Comparison of ENCODE assay signal across 24 cellular contexts in the genomic region with DNA sequence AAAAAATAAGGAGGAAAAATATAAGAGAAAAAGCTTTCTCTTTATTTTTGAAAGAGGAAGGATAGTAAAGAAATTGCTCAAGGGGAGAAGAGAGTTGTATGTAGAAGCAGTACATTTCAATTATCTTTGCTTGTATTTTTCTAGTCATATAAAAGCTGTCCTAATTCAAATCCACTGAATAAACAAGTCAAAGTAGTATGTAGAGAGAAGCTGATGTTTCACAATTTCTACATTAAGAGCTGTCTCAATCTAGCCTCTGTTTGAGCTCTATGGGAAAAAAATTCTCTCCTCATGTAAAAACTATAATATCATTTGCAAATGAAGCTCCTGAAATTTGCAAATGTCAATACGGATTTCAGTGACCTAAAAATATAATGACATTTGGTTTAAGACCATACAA.
"Had no signal": no experiment of that assay in that cellular context is flagged by ENCODE, and none has a peak within 500 bp of the region (broad histone marks: within the 10 kb centered on the region; RNA-seq: fewer than 3 reads in every experiment).

No MANE protein-coding gene starts in this region.

- H3K4me3 ChIP-seq: left ventricle myocardium inferior, mucosa of descending colon, neural progenitor cell, transverse colon had no signal

- DNase-seq: activated CD4-positive, alpha-beta T cell treated with anti-CD3 and anti-CD28 coated beads for 48 hours; activated CD4-positive, CD25-positive, alpha-beta regulatory T cell; activated CD8-positive, alpha-beta T cell treated with anti-CD3 and anti-CD28 coated beads for 36 hours; activated naive CD4-positive, alpha-beta T cell; activated T-cell treated with anti-CD3 and anti-CD28 coated beads, Interleukin-2, amount 50 U/mL, for 1 hour; aorta; brain microvascular endothelial cell; central memory CD4-positive, alpha-beta T cell; cortex of kidney; foreskin keratinocyte; glutamatergic neuron; hypothalamus; left ventricle myocardium inferior; mucosa of descending colon; naive B cell; stimulated activated CD4-positive, alpha-beta T cell treated with anti-CD3 and anti-CD28 coated beads, Interleukin-12 subunit alpha, Interleukin-12 subunit beta, amount 100 ng/mL, for 4 hours; stimulated activated CD4-positive, alpha-beta T cell treated with anti-CD3 and anti-CD28 coated beads, Interleukin-1b, Interleukin-23, amount 100 ng/mL, for 48 hours; stimulated activated CD8-positive, alpha-beta memory T cell treated with anti-CD3 and anti-CD28 coated beads, Interleukin-4, amount 100 ng/mL, for 48 hours; stimulated activated naive CD8-positive, alpha-beta T cell treated with anti-CD3 and anti-CD28 coated beads, Interleukin-15, Interleukin-2, amounts not matched to agents 100 U/mL and 50 U/mL, for 24 hours; substantia nigra; transverse colon had no signal

- H3K27ac ChIP-seq: brain microvascular endothelial cell, foreskin keratinocyte, left ventricle myocardium inferior, neural progenitor cell, transverse colon had no signal

- ATAC-seq: activated CD8-positive, alpha-beta T cell treated with anti-CD3 and anti-CD28 coated beads for 36 hours; activated T-helper 17 cell treated with anti-CD3 and anti-CD28 coated beads, Interleukin-2, amount 50 U/mL, for 72 hours; esophagus mucosa; foreskin keratinocyte; mucosa of descending colon; stimulated activated naive CD8-positive, alpha-beta T cell treated with anti-CD3 and anti-CD28 coated beads, Interleukin-15, Interleukin-2, amounts not matched to agents 100 U/mL and 50 U/mL, for 24 hours had no signal
